In the genomic region with DNA sequence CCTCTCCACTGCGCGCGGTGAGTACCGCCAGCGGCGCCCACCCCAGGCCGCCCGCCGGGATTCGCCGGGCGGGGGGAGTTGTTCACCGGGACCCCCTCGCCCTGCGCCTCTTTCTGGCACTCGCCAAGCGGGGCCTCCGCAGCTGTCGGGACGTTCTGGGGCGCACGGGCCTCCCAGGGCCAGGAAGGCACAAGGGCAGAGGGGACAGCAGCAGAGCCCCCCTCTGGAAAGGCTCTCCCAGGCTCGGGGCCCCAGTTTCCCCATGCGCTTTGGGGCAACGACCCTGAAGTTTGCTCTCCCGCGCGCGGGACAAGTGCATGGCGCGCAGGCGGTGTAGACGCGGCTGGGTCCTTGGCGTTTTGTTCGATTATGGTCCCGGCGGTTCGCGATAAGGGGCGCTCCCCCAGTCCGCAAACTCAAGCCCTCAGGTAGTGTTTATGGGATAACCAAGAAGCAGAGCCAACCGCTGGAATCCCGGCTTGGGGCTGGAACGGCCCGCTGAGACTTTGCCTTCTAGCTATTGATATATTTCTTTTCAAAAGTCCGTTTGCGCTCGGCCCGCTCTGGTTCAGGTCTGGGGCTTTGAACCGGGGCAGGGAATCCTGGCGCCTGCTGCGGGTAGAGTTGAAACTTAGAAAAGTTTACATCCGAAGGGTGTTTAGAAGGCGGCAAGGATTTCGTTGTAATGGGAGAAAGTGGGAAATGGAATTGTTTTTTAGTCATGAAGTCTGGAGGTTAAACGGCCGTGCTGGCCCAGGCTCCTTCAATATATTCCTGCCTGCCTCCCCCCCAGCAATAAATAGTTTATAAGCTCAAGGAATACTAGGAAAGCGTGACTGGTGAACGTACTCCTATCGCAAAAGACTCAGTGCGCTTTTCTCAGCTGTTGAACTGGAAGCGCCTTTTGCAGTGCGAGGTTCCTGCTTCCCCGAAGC, we compare ENCODE assay signal across 8 cellular contexts. TPM values are rescaled to one million over a fixed set of nuclear protein-coding genes. Genes with fewer than 3 reads are reported as not detected.
DNase-seq lines count a peak whose midpoint lies in the region; ATAC-seq and TF ChIP-seq lines count a peak whose summit lies in the region.

No MANE protein-coding gene starts in this region.

- H2BK15ac ChIP-seq in IMR-90 (ENCODE audit: low read depth, low read length), result no peak overlapping the region

- ATAC-seq in IMR-90 (ENCODE audit: low read depth) (peak; percentile 50), GM19395 (IDR thresholded peaks at IDR 0.05; ENCODE audit: unreplicated experiment) (no peak), T-helper 17 cell (no peak)

- no peak overlapping the region; the same call in 1 of the 2 replicates for H4K91ac ChIP-seq in IMR-90 (ENCODE audit: insufficient read depth, low read depth, low read length)

- H4K5ac ChIP-seq in IMR-90 (ENCODE audit: low read depth, low read length), result no peak overlapping the region

- peak overlapping the region; percentile 57 for H3K9ac ChIP-seq in IMR-90 (ENCODE audit: low read depth, low read length)
- H3K9ac ChIP-seq in iPS-20b (ENCODE audit: low read depth, low read length), result no peak overlapping the region

- H3K4me3 ChIP-seq in IMR-90 (ENCODE audit: insufficient read depth, low read depth, low read length) (peak overlapping the region; percentile 83), ascending aorta (peak overlapping the region; percentile 42 to 61), iPS-20b (ENCODE audit: low read length) (peak overlapping the region; percentile 70), stomach (peak overlapping the region; percentile 49 to 72 (median 54))

- BruUV-seq in IMR-90 (replicated peaks; lab: Mats Ljungman, UMichigan), result no TSS peak

- peak overlapping the region; percentile 31 for H2AK9ac ChIP-seq in IMR-90 (replicated peaks; ENCODE audit: low read depth, low read length, poor library complexity)

- peaks cover 0 to 3% of the 10 kb centered on the region in 2 experiments; a peak in 1 of 4 replicates for H3K79me1 ChIP-seq in IMR-90 (ENCODE audit: low read depth in 1 of 2, low read length in 2 of 2)

- dilution Hi-C loops in IMR-90 (cut with HindIII; ENCODE audit: low sequenced_read_pairs, unreplicated experiment), result no loop called here

- no peaks in the 10 kb centered on the region for H4K20me1 ChIP-seq in IMR-90 (ENCODE audit: insufficient read depth, low read length)

- H3K27me3 ChIP-seq in IMR-90 (ENCODE audit: control insufficient read depth, insufficient read depth, low read length), result no peaks in the 10 kb centered on the region
- no peaks in the 10 kb centered on the region for H3K27me3 ChIP-seq in ascending aorta
- H3K27me3 ChIP-seq in iPS-20b (ENCODE audit: insufficient read depth, low read length), result peaks cover 52% of the 10 kb centered on the region
- H3K27me3 ChIP-seq in stomach, result peaks cover 0 to 62% (median 20%) of the 10 kb centered on the region in 3 donors

- H3K4ac ChIP-seq in IMR-90 (ENCODE audit: low read depth, low read length), result no peak overlapping the region

- no peak overlapping the region for H3K23ac ChIP-seq in IMR-90 (ENCODE audit: low read depth, low read length)

- CTCF ChIA-PET in IMR-90 (lab: Yijun Ruan, JAX), result interaction anchor here (0.6 kb wide), 1 partner anchor 9 kb away, joined by 4 read pairs; no protein-coding TSS in a partner anchor
- CTCF ChIA-PET in activated CD4-positive, alpha-beta memory T cell treated with anti-CD3 and anti-CD28 coated beads for 36 hours (lab: Charles Lee), result no interaction called here

- H3K27ac ChIP-seq in IMR-90 (ENCODE audit: insufficient read depth, low read length), result peak overlapping the region; percentile 6
- peak overlapping the region; percentile 19 to 34 for H3K27ac ChIP-seq in ascending aorta
- H3K27ac ChIP-seq in iPS-20b (ENCODE audit: low read length), result no peak overlapping the region
- H3K27ac ChIP-seq in stomach, result peak overlapping the region in 4 of 5 donors; percentile 16 to 62 (median 50)

- no peak overlapping the region for H2BK120ac ChIP-seq in IMR-90 (ENCODE audit: low read depth, low read length)

- H2BK20ac ChIP-seq in IMR-90 (ENCODE audit: low read depth, low read length), result no peak overlapping the region

- TF ChIP-seq POLR2A in IMR-90 (IDR thresholded peaks at IDR 0.05; ENCODE audit: low read depth, low read length) (no peak), stomach (IDR thresholded peaks at IDR 0.05) (no peak)

- in situ Hi-C loops in IMR-90 (cut with MboI; ENCODE audit: low sequenced_read_pairs), result no loop called here

- DNase-seq in IMR-90, result peak; percentile 68
- no peak for DNase-seq in ascending aorta (ENCODE audit: low spot score in 2 of 2)
- peak; percentile 36 for DNase-seq in stomach
- DNase-seq in central memory CD4-positive, alpha-beta T cell, result no peak
- DNase-seq in T-helper 17 cell, result no peak
- DNase-seq in activated CD4-positive, alpha-beta memory T cell treated with anti-CD3 and anti-CD28 coated beads for 36 hours, result no peak

- TF ChIP-seq RAD21 in IMR-90 (IDR thresholded peaks at IDR 0.05; ENCODE audit: low read length), result peak; percentile 9; the same call in 1 of the 2 replicates

- H3K4me2 ChIP-seq in IMR-90 (ENCODE audit: low read depth, low read length), result peak overlapping the region; percentile 95

- H3K27ac Mint-ChIP-seq in T-helper 17 cell, result no peak overlapping the region
- H3K27ac Mint-ChIP-seq in activated CD4-positive, alpha-beta memory T cell treated with anti-CD3 and anti-CD28 coated beads for 36 hours, result no peak overlapping the region

- intact Hi-C loops in IMR-90 (cut with micrococcal nuclease) (loop anchor here (5.0 to 10.0 kb wide), 2 partner anchors 130 to 138 kb away; no protein-coding TSS in a partner anchor), ascending aorta (cut with DNase I) (loop anchor here (5.0 to 10.0 kb wide), 2 partner anchors 52 to 140 kb away; no protein-coding TSS in a partner anchor), stomach (cut with DNase I; ENCODE audit: low total_unique reads) (no loop called here)
- intact Hi-C loops in activated CD4-positive, alpha-beta memory T cell treated with anti-CD3 and anti-CD28 coated beads for 36 hours (cut with micrococcal nuclease), result no loop called here

- H3K9me3 ChIP-seq in IMR-90 (ENCODE audit: control insufficient read depth, insufficient read depth, low read length), result peaks cover 8% of the 10 kb centered on the region
- peaks cover 0 to 9% of the 10 kb centered on the region in 2 donors for H3K9me3 ChIP-seq in ascending aorta
- H3K9me3 ChIP-seq in iPS-20b (ENCODE audit: insufficient read depth, low read depth, low read length), result no peaks in the 10 kb centered on the region
- peaks cover 4 to 10% (median 10%) of the 10 kb centered on the region in 4 donors for H3K9me3 ChIP-seq in stomach
- H3K9me3 ChIP-seq in T-helper 17 cell (ENCODE audit: control insufficient read depth, low read length, poor library complexity, severe bottlenecking), result no peaks in the 10 kb centered on the region

- H3K36me3 ChIP-seq in IMR-90 (ENCODE audit: control insufficient read depth, insufficient read depth, low read length) (no peaks in the 10 kb centered on the region), ascending aorta (no peaks in the 10 kb centered on the region), iPS-20b (ENCODE audit: insufficient read depth, low read depth, low read length) (no peaks in the 10 kb centered on the region), stomach (no peaks in the 10 kb centered on the region)

- no peak overlapping the region for H2AK5ac ChIP-seq in IMR-90 (ENCODE audit: low read depth, low read length)

- peaks cover 80% of the 10 kb centered on the region for H3K27me3 Mint-ChIP-seq in T-helper 17 cell
- peaks cover 47% of the 10 kb centered on the region for H3K27me3 Mint-ChIP-seq in activated CD4-positive, alpha-beta memory T cell treated with anti-CD3 and anti-CD28 coated beads for 36 hours

- H3K4me1 ChIP-seq in IMR-90 (ENCODE audit: control insufficient read depth, insufficient read depth, low read length) (0 out of 2 replicates have a peak, but pooled peaks cover 2% of the 10 kb centered on the region), ascending aorta (no peaks in the 10 kb centered on the region), iPS-20b (ENCODE audit: insufficient read depth, low read length) (0 out of 2 replicates have a peak, but pooled peaks cover 3% of the 10 kb centered on the region), stomach (peaks cover 0 to 21% (median 14%) of the 10 kb centered on the region in 4 donors)

- TF ChIP-seq CTCF in IMR-90 (conservative IDR thresholded peaks at IDR 0.05; ENCODE audit: low read depth, low read length) (no peak), ascending aorta (IDR thresholded peaks at IDR 0.05) (no peak), stomach (IDR thresholded peaks at IDR 0.05) (no peak)

- H3K4me3 Mint-ChIP-seq in T-helper 17 cell, result no peak overlapping the region
- H3K4me3 Mint-ChIP-seq in activated CD4-positive, alpha-beta memory T cell treated with anti-CD3 and anti-CD28 coated beads for 36 hours, result no peak overlapping the region

- no peak overlapping the region for H4K8ac ChIP-seq in IMR-90 (ENCODE audit: low read depth in 2 of 2, low read length in 2 of 2)

- POLR2A ChIA-PET in IMR-90 (lab: Charles Lee; ENCODE audit: unreplicated experiment), result no interaction called here
- POLR2A ChIA-PET in activated CD4-positive, alpha-beta memory T cell treated with anti-CD3 and anti-CD28 coated beads for 36 hours (lab: Charles Lee), result no interaction called here

- no peak overlapping the region for H3K56ac ChIP-seq in IMR-90 (ENCODE audit: extremely low read depth, insufficient read depth, low read length)

- no peaks in the 10 kb centered on the region for H3K9me1 ChIP-seq in IMR-90 (ENCODE audit: insufficient read depth, low read length)

- H2BK5ac ChIP-seq in IMR-90 (ENCODE audit: low read depth, low read length, poor library complexity, severe bottlenecking), result no peak overlapping the region

- peak overlapping the region; percentile 20; the same call in 1 of the 2 replicates for H3K18ac ChIP-seq in IMR-90 (ENCODE audit: low read depth, low read length)

- peak overlapping the region; percentile 78 for H2AFZ ChIP-seq in IMR-90 (replicated peaks; ENCODE audit: low read length, poor library complexity)

- H3K36me3 Mint-ChIP-seq in T-helper 17 cell (ENCODE audit: low read depth), result peaks cover 6% of the 10 kb centered on the region
- H3K36me3 Mint-ChIP-seq in activated CD4-positive, alpha-beta memory T cell treated with anti-CD3 and anti-CD28 coated beads for 36 hours, result no peaks in the 10 kb centered on the region

- peaks cover 2% of the 10 kb centered on the region for H3K4me1 Mint-ChIP-seq in T-helper 17 cell
- H3K4me1 Mint-ChIP-seq in activated CD4-positive, alpha-beta memory T cell treated with anti-CD3 and anti-CD28 coated beads for 36 hours (ENCODE audit: low read depth), result no peaks in the 10 kb centered on the region

- peaks cover 5% of the 10 kb centered on the region for H3K9me3 Mint-ChIP-seq in activated CD4-positive, alpha-beta memory T cell treated with anti-CD3 and anti-CD28 coated beads for 36 hours

- no peak for TF ChIP-seq EP300 in stomach (IDR thresholded peaks at IDR 0.05)

- 2% methylated on average over 36 of the region's 65 CpGs; no CpG with 5 or more reads in 1 of the 2 experiments for WGBS in IMR-90 (ENCODE audit: extremely low coverage in 2 of 2, insufficient read length in 1 of 2), 2 experiments
- 1 to 3% (median 2%) methylated on average over 43 to 65 of the region's 65 CpGs for WGBS in stomach, 5 donors

- no peak overlapping the region for H3K14ac ChIP-seq in IMR-90 (replicated peaks; ENCODE audit: low read depth, low read length)

RNA-seq across cellular contexts. Expression of gene EYA2, which starts 0.6 kb away (rescaled TPM):
- total RNA-seq in IMR-90 (2012; rRNA removed) (2.3 and 2.5 TPM in 2 replicates), ascending aorta (15.4 TPM), stomach (10 to 100 TPM in 2 of 5 donors, 1 to 10 TPM in 3; 1.8 to 86.2 (median 3.2) TPM), T-helper 17 cell (under 1 TPM in 1 of 2 donors, not detected in 1; 0.22 TPM)
- polyA plus RNA-seq in IMR-90 (2012; rRNA removed) (5.0 and 5.4 TPM in 2 replicates), stomach (10 to 100 TPM in 1 of 3 donors, 1 to 10 TPM in 2; 5.3 to 13.3 (median 5.7) TPM)
- polyA plus RNA-seq in IMR-90 (2012; cell fraction: cytosol; rRNA removed), result 1.8 and 4.5 TPM in 2 replicates
- 3.6 and 4.4 TPM in 2 replicates for polyA plus RNA-seq in IMR-90 (2012; cell fraction: nucleus; rRNA removed; ENCODE audit: low replicate concordance)
- total RNA-seq in activated CD4-positive, alpha-beta memory T cell treated with anti-CD3 and anti-CD28 coated beads for 36 hours, result not detected

Comparison
In these comparisons a context has a peak if more than half of its experiments do, and no peak if none do; other contexts are left out.
1. DNase-seq: peak in IMR-90 (single experiment) and stomach (single experiment); none in ascending aorta (0 of 2), central memory CD4-positive, alpha-beta T cell (single experiment), T-helper 17 cell (0 of 3) and activated CD4-positive, alpha-beta memory T cell treated with anti-CD3 and anti-CD28 coated beads for 36 hours (single experiment).
2. intact Hi-C loops: an anchor here in IMR-90 (5.0 to 10.0 kb wide) and ascending aorta (5.0 to 10.0 kb wide); none called in stomach and activated CD4-positive, alpha-beta memory T cell treated with anti-CD3 and anti-CD28 coated beads for 36 hours.
3. Peak in every context shown above with its lines, with median percentiles within 50 percentile points of each other: H3K4me3 ChIP-seq.